29 cellular contexts compared by ENCODE assay signal in genomic region chr3:155286745-155287144, GRCh38. TPM values are rescaled to one million over a fixed set of nuclear protein-coding genes. Genes with fewer than 3 reads are reported as not detected.
"Had no signal": no experiment of that assay in that cellular context is flagged by ENCODE, and none has a peak within 500 bp of the region (broad histone marks: within the 10 kb centered on the region; RNA-seq: fewer than 3 reads in every experiment).

No MANE protein-coding gene starts in this region.

- H3K4me3 ChIP-seq: cardiac muscle cell, left ventricle myocardium inferior, ovary, prostate gland, skin epidermis, tibial artery had no signal

- H3K4me3 Mint-ChIP-seq: activated CD4-positive, alpha-beta T cell treated with anti-CD3 and anti-CD28 coated beads, Interleukin-2, amount 10 ng/mL, durations not matched to agents 7 days and 5 days; activated CD8-positive, alpha-beta T cell treated with anti-CD3 and anti-CD28 coated beads, Interleukin-2, amount 10 ng/mL, durations not matched to agents 7 days and 5 days; activated naive CD4-positive, alpha-beta T cell treated with anti-CD3 and anti-CD28 coated beads, Interleukin-2, amount 50 U/mL, for 24 hours; dendritic cell treated with granulocyte-macrophage colony-stimulating factor and Interleukin-4, amounts not matched to agents 40 ng/mL and 50 ng/mL, for 4 days; natural killer cell; stimulated activated effector memory CD8-positive, alpha-beta T cell treated with anti-CD3 and anti-CD28 coated beads, Interleukin-12 subunit alpha, Interleukin-12 subunit beta, amount 100 ng/mL, for 72 hours; stimulated activated naive CD8-positive, alpha-beta T cell treated with anti-CD3 and anti-CD28 coated beads, Interleukin-15, amount 100 ng/mL, for 72 hours; T-cell; T-helper 2 cell treated with Interferon-gamma antibody and Interleukin-4, amounts not matched to agents 5 μg/mL and 100 μg/mL, for 36 hours had no signal

- H3K9me3 ChIP-seq: left ventricle myocardium inferior, ovary, prostate gland, tibial artery had no signal

- ATAC-seq: activated CD8-positive, alpha-beta T cell treated with anti-CD3 and anti-CD28 coated beads, Interleukin-2, amount 10 ng/mL, durations not matched to agents 7 days and 5 days; natural killer cell; right cardiac atrium; stimulated activated effector memory CD8-positive, alpha-beta T cell treated with anti-CD3 and anti-CD28 coated beads, Interleukin-12 subunit alpha, Interleukin-12 subunit beta, amount 100 ng/mL, for 72 hours; stimulated activated naive CD8-positive, alpha-beta T cell treated with anti-CD3 and anti-CD28 coated beads, Interleukin-15, amount 100 ng/mL, for 72 hours; T-cell had no signal

- H3K4me1 Mint-ChIP-seq: activated CD4-positive, alpha-beta T cell treated with anti-CD3 and anti-CD28 coated beads, Interleukin-2, amount 10 ng/mL, durations not matched to agents 7 days and 5 days; activated naive CD4-positive, alpha-beta T cell treated with anti-CD3 and anti-CD28 coated beads, Interleukin-2, amount 50 U/mL, for 24 hours; natural killer cell; stimulated activated effector memory CD8-positive, alpha-beta T cell treated with anti-CD3 and anti-CD28 coated beads, Interleukin-12 subunit alpha, Interleukin-12 subunit beta, amount 100 ng/mL, for 72 hours; stimulated activated naive CD8-positive, alpha-beta T cell treated with anti-CD3 and anti-CD28 coated beads, Interleukin-15, amount 100 ng/mL, for 72 hours; T-cell had no signal

- H3K36me3 Mint-ChIP-seq: activated naive CD4-positive, alpha-beta T cell treated with anti-CD3 and anti-CD28 coated beads, Interleukin-2, amount 50 U/mL, for 24 hours; natural killer cell; stimulated activated effector memory CD8-positive, alpha-beta T cell treated with anti-CD3 and anti-CD28 coated beads, Interleukin-12 subunit alpha, Interleukin-12 subunit beta, amount 100 ng/mL, for 72 hours; T-cell had no signal

- DNase-seq: activated CD4-positive, alpha-beta T cell treated with anti-CD3 and anti-CD28 coated beads, Interleukin-2, amount 10 ng/mL, durations not matched to agents 7 days and 5 days; activated CD4-positive, CD25-positive, alpha-beta regulatory T cell treated with anti-CD3 and anti-CD28 coated beads, Interleukin-2, amount 50 U/mL, for 72 hours; activated CD8-positive, alpha-beta T cell treated with anti-CD3 and anti-CD28 coated beads, Interleukin-2, amount 10 ng/mL, durations not matched to agents 7 days and 5 days; activated gamma-delta T cell treated with Interleukin-2 at 50 U/mL for 16 hours; activated T-cell treated with anti-CD3 and anti-CD28 coated beads, Interleukin-2, amount 50 U/mL, for 1 hour; effector CD4-positive, alpha-beta T cell; erythroblast; hippocampal formation; left ventricle myocardium inferior; midbrain; natural killer cell; ovary; right cardiac atrium; stimulated activated CD4-positive, alpha-beta T cell treated with anti-CD3 and anti-CD28 coated beads, Interleukin-2, amount 100 ng/mL, for 24 hours; stimulated activated naive CD8-positive, alpha-beta T cell treated with anti-CD3 and anti-CD28 coated beads, Interleukin-15, amount 100 ng/mL, for 72 hours; T-cell; tibial artery; WERI-Rb-1 had no signal

- H3K27me3 Mint-ChIP-seq: activated CD4-positive, alpha-beta T cell treated with anti-CD3 and anti-CD28 coated beads, Interleukin-2, amount 10 ng/mL, durations not matched to agents 7 days and 5 days; activated naive CD4-positive, alpha-beta T cell treated with anti-CD3 and anti-CD28 coated beads, Interleukin-2, amount 50 U/mL, for 24 hours; dendritic cell treated with granulocyte-macrophage colony-stimulating factor and Interleukin-4, amounts not matched to agents 40 ng/mL and 50 ng/mL, for 4 days; stimulated activated naive CD8-positive, alpha-beta T cell treated with anti-CD3 and anti-CD28 coated beads, Interleukin-15, amount 100 ng/mL, for 72 hours; T-cell had no signal

- H3K9me3 Mint-ChIP-seq: activated CD4-positive, alpha-beta T cell treated with anti-CD3 and anti-CD28 coated beads, Interleukin-2, amount 10 ng/mL, durations not matched to agents 7 days and 5 days; activated naive CD4-positive, alpha-beta T cell treated with anti-CD3 and anti-CD28 coated beads, Interleukin-2, amount 50 U/mL, for 24 hours; dendritic cell treated with granulocyte-macrophage colony-stimulating factor and Interleukin-4, amounts not matched to agents 40 ng/mL and 50 ng/mL, for 4 days; stimulated activated effector memory CD8-positive, alpha-beta T cell treated with anti-CD3 and anti-CD28 coated beads, Interleukin-12 subunit alpha, Interleukin-12 subunit beta, amount 100 ng/mL, for 72 hours; stimulated activated naive CD8-positive, alpha-beta T cell treated with anti-CD3 and anti-CD28 coated beads, Interleukin-15, amount 100 ng/mL, for 72 hours; T-cell; T-helper 2 cell treated with Interferon-gamma antibody and Interleukin-4, amounts not matched to agents 5 μg/mL and 100 μg/mL, for 36 hours had no signal

- H3K4me1 ChIP-seq: left ventricle myocardium inferior, prostate gland, tibial artery had no signal

- H3K27ac ChIP-seq: cardiac muscle cell, left ventricle myocardium inferior, ovary, prostate gland, skin epidermis, tibial artery, WERI-Rb-1 had no signal

- H3K36me3 ChIP-seq: cardiac muscle cell, left ventricle myocardium inferior, ovary, prostate gland, tibial artery, WERI-Rb-1 had no signal

- H3K27me3 ChIP-seq: cardiac muscle cell, ovary, tibial artery had no signal

- H3K27ac Mint-ChIP-seq: activated CD4-positive, alpha-beta T cell treated with anti-CD3 and anti-CD28 coated beads, Interleukin-2, amount 10 ng/mL, durations not matched to agents 7 days and 5 days; activated CD8-positive, alpha-beta T cell treated with anti-CD3 and anti-CD28 coated beads, Interleukin-2, amount 10 ng/mL, durations not matched to agents 7 days and 5 days; activated naive CD4-positive, alpha-beta T cell treated with anti-CD3 and anti-CD28 coated beads, Interleukin-2, amount 50 U/mL, for 24 hours; dendritic cell treated with granulocyte-macrophage colony-stimulating factor and Interleukin-4, amounts not matched to agents 40 ng/mL and 50 ng/mL, for 4 days; natural killer cell; stimulated activated effector memory CD8-positive, alpha-beta T cell treated with anti-CD3 and anti-CD28 coated beads, Interleukin-12 subunit alpha, Interleukin-12 subunit beta, amount 100 ng/mL, for 72 hours; stimulated activated naive CD8-positive, alpha-beta T cell treated with anti-CD3 and anti-CD28 coated beads, Interleukin-15, amount 100 ng/mL, for 72 hours; T-cell; T-helper 2 cell treated with Interferon-gamma antibody and Interleukin-4, amounts not matched to agents 5 μg/mL and 100 μg/mL, for 36 hours had no signal

RNA-seq across cellular contexts. Expression of gene STRIT1, which starts 6.7 kb away (rescaled TPM):
- total RNA-seq: activated CD4-positive, alpha-beta T cell treated with anti-CD3 and anti-CD28 coated beads, Interleukin-2, amount 10 ng/mL, durations not matched to agents 7 days and 5 days; activated CD8-positive, alpha-beta T cell treated with anti-CD3 and anti-CD28 coated beads, Interleukin-2, amount 10 ng/mL, durations not matched to agents 7 days and 5 days; astrocyte; cardiac muscle cell; cerebellum; lung microvascular endothelial cell; natural killer cell; ovary; T-cell; ureter had no signal
